8 cellular contexts compared by ENCODE assay signal in the genomic region with DNA sequence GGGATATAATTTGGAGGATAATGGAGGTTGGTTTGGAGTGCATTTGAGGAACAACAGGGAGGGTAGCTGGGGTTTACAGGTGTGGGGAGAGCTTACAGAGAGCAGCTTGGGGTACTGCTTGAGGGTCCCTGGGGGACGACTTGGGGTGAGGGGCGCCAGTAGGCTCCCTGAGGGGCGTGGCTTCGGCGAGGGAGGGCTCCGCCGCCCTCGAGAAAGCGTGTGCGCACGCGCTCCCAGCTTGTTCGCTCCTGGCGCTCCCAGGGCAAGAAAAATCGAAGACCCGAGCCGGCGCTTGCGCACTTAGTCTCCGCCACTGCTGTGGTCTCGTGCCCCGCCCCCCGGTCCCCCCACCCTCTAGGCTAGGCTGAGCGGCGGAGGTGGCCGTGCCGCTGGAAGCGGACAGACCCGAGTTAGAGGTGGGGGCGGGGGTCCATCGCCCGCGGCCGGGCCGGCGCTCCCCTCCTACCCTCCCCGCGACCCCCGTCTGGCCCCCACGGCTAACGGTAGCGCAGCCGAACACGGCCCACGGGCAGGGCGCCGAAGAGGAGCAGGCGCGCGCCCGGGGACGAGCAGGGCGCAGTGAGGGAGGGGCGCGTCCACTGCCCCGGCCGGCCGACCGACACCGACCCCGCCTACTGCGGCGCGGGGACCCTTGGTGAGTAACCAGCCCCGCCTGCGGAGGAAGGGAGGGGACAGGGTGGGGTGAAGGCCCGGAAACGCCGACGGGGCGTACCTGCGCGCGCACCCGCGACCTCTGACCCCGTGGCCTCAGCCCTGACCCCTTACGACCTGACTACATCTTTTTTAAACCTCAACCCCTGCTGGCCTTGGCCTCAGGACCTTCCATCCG. TPM values are rescaled to one million over a fixed set of nuclear protein-coding genes. Genes with fewer than 3 reads are reported as not detected.
DNase-seq lines count a peak whose midpoint lies in the region; ATAC-seq and TF ChIP-seq lines count a peak whose summit lies in the region.

No MANE protein-coding gene starts in this region.

- peaks cover 0 to 11% of the 10 kb centered on the region in 2 experiments; a peak in 1 of 4 replicates for H3K4me1 ChIP-seq in SK-N-SH (ENCODE audit: control insufficient read depth in 1 of 2, insufficient read depth in 2 of 2, low read depth in 1 of 2, low read length in 1 of 2)

- 26% methylated on average over 16 of the region's 79 CpGs for WGBS in SK-N-SH (ENCODE audit: low lambda C conversion rate)

- H3K27me3 ChIP-seq in SK-N-SH (ENCODE audit: insufficient read depth): peaks cover 22% of the 10 kb centered on the region; the same call in 1 of the 2 replicates

- no peaks in the 10 kb centered on the region for H3K9me3 ChIP-seq in SK-N-SH

- no peaks in the 10 kb centered on the region for H3K79me2 ChIP-seq in SK-N-SH (ENCODE audit: insufficient read depth)

- H3F3A ChIP-seq in SK-N-SH (replicated peaks; ENCODE audit: insufficient read depth): no peaks in the 10 kb centered on the region

- H3K36me3 ChIP-seq in SK-N-SH (replicated peaks in 1 of 2; ENCODE audit: control insufficient read depth in 1 of 2, insufficient read depth in 2 of 2, low read length in 1 of 2): no peaks in the 10 kb centered on the region

- H3K4me2 ChIP-seq in SK-N-SH: peak overlapping the region; percentile 70

- CTCF ChIA-PET in SK-N-SH (lab: Yijun Ruan, JAX): no interaction called here

- H3K27ac ChIP-seq in SK-N-SH (ENCODE audit: low read depth in 2 of 2, low read length in 1 of 2): peak overlapping the region in 1 of 2 experiments; percentile 36; a peak in 1 of 4 replicates

- peak overlapping the region; percentile 75; the same call in 1 of the 2 replicates for H2AFZ ChIP-seq in SK-N-SH (ENCODE audit: low read depth)

- H3K9me2 ChIP-seq in SK-N-SH: no peaks in the 10 kb centered on the region

- no peak for TF ChIP-seq RAD21 in SK-N-SH (IDR thresholded peaks at IDR 0.05; ENCODE audit: low read length)

- TF ChIP-seq EP300 in SK-N-SH (IDR thresholded peaks at IDR 0.05; ENCODE audit: borderline replicate concordance in 1 of 2, low read depth in 1 of 2, low read length in 1 of 2): no peak

- DNase-seq in Daoy (ENCODE audit: low read depth) (peak; percentile 61), HuH-7 (ENCODE audit: low spot score) (peak; percentile 91), SK-N-SH (peak; percentile 90), amygdala (lab: John Stamatoyannopoulos, UW) (peak in 30 of 56 donors; percentile 1 to 44 (median 12)), hypothalamus (lab: John Stamatoyannopoulos, UW) (peak in 26 of 51 donors; percentile 1 to 55 (median 18)), skeletal muscle cell (ENCODE audit: low read depth) (no peak)

- H3K4me3 ChIP-seq in SK-N-SH (ENCODE audit: low read depth in 2 of 2, low read length in 1 of 2) (peak overlapping the region; percentile 52 to 59), skeletal muscle cell (ENCODE audit: low read depth, low read length) (peak overlapping the region; percentile 58)

- TF ChIP-seq CTCF in SK-N-SH (IDR thresholded peaks at IDR 0.05): no peak

- ATAC-seq in HG03196 (IDR thresholded peaks at IDR 0.05; ENCODE audit: unreplicated experiment) (no peak), GM18870 (IDR thresholded peaks at IDR 0.05; ENCODE audit: unreplicated experiment) (no peak)

- peak overlapping the region; percentile 63; the same call in 1 of the 2 replicates for H3K9ac ChIP-seq in SK-N-SH

- H4K20me1 ChIP-seq in SK-N-SH (ENCODE audit: insufficient read depth): no peaks in the 10 kb centered on the region

- POLR2A ChIA-PET in SK-N-SH (lab: Yijun Ruan, JAX): no interaction called here

TF ChIP-seq in SK-N-SH, 30 proteins besides CTCF, POLR2A, EP300 and RAD21:
- no peak for TF ChIP-seq YY1 (IDR thresholded peaks at IDR 0.05; ENCODE audit: low read depth)
- TF ChIP-seq FOXJ3 (CRISPR knock-in tag; IDR thresholded peaks at IDR 0.05): no peak
- peak; percentile 43; the same call in 1 of the 2 replicates for TF ChIP-seq MAX (IDR thresholded peaks at IDR 0.05; ENCODE audit: low read depth)
- TF ChIP-seq RFX5 (IDR thresholded peaks at IDR 0.05; ENCODE audit: low read length): no peak
- TF ChIP-seq MEF2A (IDR thresholded peaks at IDR 0.05; ENCODE audit: borderline replicate concordance, low read depth): no peak
- peak; percentile 72 for TF ChIP-seq NRF1 (IDR thresholded peaks at IDR 0.05; ENCODE audit: low read depth, low read length)
- no peak for TF ChIP-seq RXRA (IDR thresholded peaks at IDR 0.05; ENCODE audit: borderline replicate concordance, low read depth)
- TF ChIP-seq CHD2 (IDR thresholded peaks at IDR 0.05; ENCODE audit: low read length, partially characterized antibody): peak; percentile 6
TF ChIP-seq in SK-N-SH: peak in this region for 3.

RNA-seq across cellular contexts. Expression of gene CCDC120, which starts 5.4 kb away (rescaled TPM):
- total RNA-seq in Daoy (2014; rRNA removed; shearing (Covaris generic)): 0.09 and 0.46 TPM in 2 replicates
- polyA plus RNA-seq in SK-N-SH (2012; rRNA removed): 1.6 and 2.1 TPM in 2 replicates
- polyA plus RNA-seq in SK-N-SH (2012; cell fraction: cytosol; rRNA removed): 1.1 and 1.5 TPM in 2 replicates
- 7.7 and 8.9 TPM in 2 replicates for polyA plus RNA-seq in SK-N-SH (2012; cell fraction: nucleus; rRNA removed)

RNA-seq across cellular contexts. Expression of gene TFE3, which starts 10.3 kb away (rescaled TPM):
- total RNA-seq in Daoy (2014; rRNA removed; shearing (Covaris generic)): 24.5 and 36.2 TPM in 2 replicates
- 14.0 and 14.6 TPM in 2 replicates for polyA plus RNA-seq in SK-N-SH (2012; rRNA removed)
- 7.5 and 10.4 TPM in 2 replicates for polyA plus RNA-seq in SK-N-SH (2012; cell fraction: cytosol; rRNA removed)
- polyA plus RNA-seq in SK-N-SH (2012; cell fraction: nucleus; rRNA removed): 24.4 and 28.5 TPM in 2 replicates

RNA-seq across cellular contexts. Expression of gene PRAF2, which starts 20.4 kb away (rescaled TPM):
- total RNA-seq in Daoy (2014; rRNA removed; shearing (Covaris generic)): 3.4 and 3.5 TPM in 2 replicates
- polyA plus RNA-seq in SK-N-SH (2012; rRNA removed): 67.6 and 91.9 TPM in 2 replicates
- polyA plus RNA-seq in SK-N-SH (2012; cell fraction: cytosol; rRNA removed): 47.9 and 82.0 TPM in 2 replicates
- polyA plus RNA-seq in SK-N-SH (2012; cell fraction: nucleus; rRNA removed): 41.6 and 50.7 TPM in 2 replicates

RNA-seq across cellular contexts. Expression of gene WDR45, which starts 26.2 kb away (rescaled TPM):
- total RNA-seq in Daoy (2014; rRNA removed; shearing (Covaris generic)): 20.3 and 41.1 TPM in 2 replicates
- 108 and 129 TPM in 2 replicates for polyA plus RNA-seq in SK-N-SH (2012; rRNA removed)
- 40.6 and 56.6 TPM in 2 replicates for polyA plus RNA-seq in SK-N-SH (2012; cell fraction: cytosol; rRNA removed)
- 495 and 561 TPM in 2 replicates for polyA plus RNA-seq in SK-N-SH (2012; cell fraction: nucleus; rRNA removed)

RNA-seq across cellular contexts. Expression of gene GRIPAP1, which starts 51.4 kb away (rescaled TPM):
- total RNA-seq in Daoy (2014; rRNA removed; shearing (Covaris generic)): 9.7 and 16.9 TPM in 2 replicates
- polyA plus RNA-seq in SK-N-SH (2012; rRNA removed): 63.6 and 66.9 TPM in 2 replicates
- 39.7 and 47.3 TPM in 2 replicates for polyA plus RNA-seq in SK-N-SH (2012; cell fraction: cytosol; rRNA removed)
- 172 and 184 TPM in 2 replicates for polyA plus RNA-seq in SK-N-SH (2012; cell fraction: nucleus; rRNA removed)
